17 cellular contexts compared by ENCODE assay signal in the genomic region with DNA sequence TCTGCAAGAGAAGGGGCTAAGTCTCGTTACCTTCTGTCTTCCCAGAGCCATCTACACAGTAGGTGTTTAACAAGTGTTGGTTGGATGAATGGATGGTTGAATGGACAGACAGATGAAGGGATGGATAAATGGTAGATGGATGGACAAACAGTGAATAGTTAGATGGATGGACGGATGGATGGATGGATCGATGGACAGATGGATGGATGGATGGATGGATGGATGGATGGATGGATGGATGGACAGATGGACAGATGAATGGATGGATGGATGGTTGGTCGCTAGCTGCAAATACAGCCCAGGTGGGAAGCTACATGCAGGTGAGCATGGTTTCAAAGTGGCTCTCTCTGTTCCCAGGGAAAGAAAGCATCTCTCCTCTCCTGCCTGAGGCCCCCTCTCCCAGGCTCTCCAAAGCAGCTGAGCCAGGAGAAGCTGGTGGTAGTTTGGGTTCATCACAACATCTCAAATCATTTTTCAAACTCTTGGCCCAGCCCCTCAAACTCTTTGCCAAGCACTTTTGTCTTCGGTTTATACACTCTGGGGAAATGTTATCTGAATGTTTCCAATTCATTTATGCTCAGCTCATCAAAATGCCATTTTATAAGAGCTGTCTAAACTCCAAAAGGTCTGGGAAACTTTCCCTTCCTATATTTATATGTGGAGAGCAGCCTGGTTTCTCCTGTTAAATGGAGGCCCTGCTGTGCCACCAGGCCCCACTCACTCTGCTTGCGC.
"Had no signal": no experiment of that assay in that cellular context is flagged by ENCODE, and none has a peak within 500 bp of the region (broad histone marks: within the 10 kb centered on the region; RNA-seq: fewer than 3 reads in every experiment).

No MANE protein-coding gene starts in this region.

- DNase-seq: dermis blood vessel endothelial cell; esophagus squamous epithelium; gastrocnemius medialis; heart right ventricle; islet precursor cell; mammary epithelial cell; naive thymus-derived CD4-positive, alpha-beta T cell; right cardiac atrium; small intestine; stimulated activated CD4-positive, alpha-beta T cell treated with anti-CD3 and anti-CD28 coated beads, Interleukin-12 subunit alpha, Interleukin-12 subunit beta, amount 100 ng/mL, for 4 hours; stimulated activated naive CD4-positive, alpha-beta T cell; stomach; substantia nigra; trophoblast cell had no signal

- H3K4me1 ChIP-seq: gastrocnemius medialis had no signal

- ATAC-seq: gastrocnemius medialis; heart right ventricle; left lobe of liver; naive thymus-derived CD4-positive, alpha-beta T cell; right cardiac atrium had no signal

- H3K4me1 Mint-ChIP-seq: neural crest cell had no signal

- H3K4me3 ChIP-seq: esophagus squamous epithelium, gastrocnemius medialis, heart right ventricle, stomach had no signal

- H3K9me3 ChIP-seq: gastrocnemius medialis, stomach had no signal

- H3K27me3 ChIP-seq: esophagus squamous epithelium, gastrocnemius medialis, heart right ventricle, stomach had no signal

- H3K4me3 Mint-ChIP-seq: naive thymus-derived CD4-positive, alpha-beta T cell; neural crest cell had no signal

- H3K36me3 ChIP-seq: esophagus squamous epithelium, gastrocnemius medialis, heart right ventricle, stomach had no signal

- H3K27ac ChIP-seq: gastrocnemius medialis, heart right ventricle, stomach had no signal

- H3K27ac Mint-ChIP-seq: progenitor cell of endocrine pancreas had no signal
